In the genomic region with DNA sequence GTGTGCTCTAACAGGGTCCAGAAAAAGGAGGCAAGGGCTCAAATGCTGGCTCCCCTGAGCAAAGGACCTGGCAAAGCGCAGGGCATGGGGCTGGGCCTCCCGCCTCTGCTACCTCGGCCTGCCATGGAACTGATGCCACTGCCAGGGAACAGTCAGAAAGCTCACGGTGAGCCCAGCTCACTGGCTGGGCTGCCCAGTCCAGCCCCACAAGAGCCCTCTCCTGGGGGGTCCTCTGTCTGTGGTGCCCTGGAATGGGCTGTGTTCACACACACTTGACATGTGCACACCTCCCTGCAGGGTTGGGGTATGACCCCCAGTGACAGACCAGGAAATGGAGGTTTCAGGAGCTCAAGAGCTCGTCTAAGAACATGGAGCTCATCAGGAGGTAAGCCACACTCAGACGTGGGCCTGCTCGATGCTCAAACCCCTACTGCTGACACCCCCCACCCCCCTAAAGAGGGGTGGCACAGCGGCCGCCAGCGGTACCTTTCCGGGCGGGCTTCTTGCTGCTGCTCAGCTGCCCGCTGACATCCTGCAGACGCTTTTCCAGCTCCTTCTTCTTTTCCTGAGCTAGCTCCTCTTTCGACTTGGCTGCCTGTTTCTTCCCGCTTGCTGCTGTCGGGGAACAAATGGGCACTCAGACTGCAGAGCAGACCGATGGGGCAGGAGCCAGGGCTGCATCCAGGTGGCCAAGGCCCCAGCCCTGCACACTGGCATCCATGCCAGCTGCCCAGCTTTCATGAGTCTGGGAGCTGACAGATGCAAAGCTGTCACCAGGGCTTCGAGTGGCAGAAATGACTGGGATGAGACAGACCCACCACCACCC, we compare ENCODE assay signal across 28 cellular contexts.
"Had no signal": no experiment of that assay in that cellular context is flagged by ENCODE, and none has a peak within 500 bp of the region (broad histone marks: within the 10 kb centered on the region; RNA-seq: fewer than 3 reads in every experiment).

No MANE protein-coding gene starts in this region.

- FAIRE-seq: small intestine had no signal

- H3K4me1 ChIP-seq: ascending aorta, lower lobe of right lung, neural progenitor cell, stomach, thyroid gland had no signal

- DNase-seq: activated CD4-positive, alpha-beta T cell treated with anti-CD3 and anti-CD28 coated beads for 1 hour; activated CD4-positive, alpha-beta T cell treated with anti-CD3 and anti-CD28 coated beads, Interleukin-2, amount 10 ng/mL, durations not matched to agents 7 days and 5 days; activated CD8-positive, alpha-beta memory T cell treated with anti-CD3 and anti-CD28 coated beads, Interleukin-2, amount 10 ng/mL, durations not matched to agents 7 days and 5 days; activated CD8-positive, alpha-beta T cell treated with anti-CD3 and anti-CD28 coated beads, Interleukin-2, amount 10 ng/mL, durations not matched to agents 7 days and 5 days; activated effector memory CD4-positive, alpha-beta T cell treated with Interleukin-2 at 50 U/mL for 16 hours; activated naive CD4-positive, alpha-beta T cell treated with Interleukin-2 at 50 U/mL for 16 hours; endodermal cell; foreskin fibroblast; hypothalamus; kidney glomerular epithelial cell; lower lobe of right lung; mesenchymal stem cell; naive thymus-derived CD8-positive, alpha-beta T cell; small intestine; stimulated activated CD4-positive, alpha-beta T cell treated with anti-CD3 and anti-CD28 coated beads, Interleukin-1b, Interleukin-23, amount 100 ng/mL, for 48 hours; stimulated activated CD4-positive, alpha-beta T cell treated with anti-CD3 and anti-CD28 coated beads, Interleukin-4, amount 100 ng/mL, for 4 hours; stimulated activated CD8-positive, alpha-beta memory T cell treated with anti-CD3 and anti-CD28 coated beads, Interleukin-4, amount 100 ng/mL, for 48 hours; stomach; T-helper 17 cell; T1000; thyroid gland had no signal

- H2AFZ ChIP-seq: neural progenitor cell had no signal

- H3K4me2 ChIP-seq: neural progenitor cell had no signal

- H3K9ac ChIP-seq: neural progenitor cell had no signal

- H3K4me3 ChIP-seq: ascending aorta, cardiac muscle cell, lower lobe of right lung, neural progenitor cell, right lobe of liver, stomach, thyroid gland had no signal

- H3K9me3 ChIP-seq: lower lobe of right lung, right lobe of liver, stomach, thyroid gland had no signal

- H3K27ac ChIP-seq: ascending aorta, cardiac muscle cell, lower lobe of right lung, neural progenitor cell, right lobe of liver, stomach, thyroid gland had no signal

- ATAC-seq: activated CD8-positive, alpha-beta memory T cell treated with anti-CD3 and anti-CD28 coated beads, Interleukin-2, amount 10 ng/mL, durations not matched to agents 7 days and 5 days; activated CD8-positive, alpha-beta T cell treated with anti-CD3 and anti-CD28 coated beads, Interleukin-2, amount 10 ng/mL, durations not matched to agents 7 days and 5 days; esophagus mucosa; left lobe of liver; lower lobe of right lung; naive thymus-derived CD8-positive, alpha-beta T cell; right lobe of liver; stimulated activated memory B cell treated with anti-CD40 and anti-IgM and Interleukin-4, amounts not matched to agents 10 μg/mL and 1 μg/mL and 100 μg/mL, for 72 hours; T-helper 17 cell had no signal

- H3K27me3 ChIP-seq: ascending aorta, cardiac muscle cell, neural progenitor cell, right lobe of liver, stomach, thyroid gland had no signal
